In the genomic region with DNA sequence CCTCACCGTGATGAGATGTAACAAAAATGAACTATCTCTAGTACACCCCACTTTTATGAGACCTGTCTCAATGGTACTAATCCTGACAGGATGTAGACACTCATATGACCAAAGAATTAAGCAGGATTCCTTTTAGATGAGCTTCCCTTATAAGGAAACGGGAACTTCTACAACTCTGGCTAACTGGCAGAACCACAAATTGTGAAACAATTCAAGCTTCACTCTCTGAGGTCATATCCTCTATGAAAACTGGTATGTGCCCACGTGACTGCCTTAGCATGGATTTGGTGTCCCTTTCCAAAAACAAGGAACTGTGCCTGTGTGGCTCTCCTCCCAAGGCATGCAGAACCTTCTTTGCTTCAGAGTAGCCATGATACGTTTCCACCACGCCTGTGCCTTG, we compare ENCODE assay signal across 10 cellular contexts. TPM values are rescaled to one million over a fixed set of nuclear protein-coding genes. Genes with fewer than 3 reads are reported as not detected.
DNase-seq lines count a peak whose midpoint lies in the region; ATAC-seq, FAIRE-seq and TF ChIP-seq lines count a peak whose summit lies in the region.
"Had no signal": no experiment of that assay in that cellular context is flagged by ENCODE, and none has a peak within 500 bp of the region (broad histone marks: within the 10 kb centered on the region; RNA-seq: fewer than 3 reads in every experiment).

No MANE protein-coding gene starts in this region.

- H3K27me3 ChIP-seq in K562 (ENCODE audit: control insufficient read depth in 2 of 2, insufficient read depth in 2 of 2, low read length in 2 of 2) (no peaks in the 10 kb centered on the region), upper lobe of right lung (no peaks in the 10 kb centered on the region)

- peaks cover 85% of the 10 kb centered on the region for H3K36me3 Mint-ChIP-seq in activated T-cell treated with anti-CD3 and anti-CD28 coated beads, Interleukin-2, amount 50 U/mL, for 24 hours (ENCODE audit: low read depth)
- peaks cover 60% of the 10 kb centered on the region for H3K36me3 Mint-ChIP-seq in activated T-cell treated with anti-CD3 and anti-CD28 coated beads, Interleukin-2, amount 50 U/mL, for 4 hours (ENCODE audit: insufficient read depth)

- no peak overlapping the region for H2AFZ ChIP-seq in K562 (ENCODE audit: low read depth, low read length)

- BruUV-seq in K562 (replicated peaks; lab: Mats Ljungman, UMichigan) = no TSS peak

- H3K27ac ChIP-seq in K562 (ENCODE audit: extremely low read depth, low read depth, low read length) = no peak overlapping the region
- H3K27ac ChIP-seq in upper lobe of right lung = peak overlapping the region; percentile 8

- H3K4me1 Mint-ChIP-seq in activated T-cell treated with anti-CD3 and anti-CD28 coated beads, Interleukin-2, amount 50 U/mL, for 24 hours (ENCODE audit: low read depth) = peaks cover 5% of the 10 kb centered on the region
- peaks cover 2% of the 10 kb centered on the region for H3K4me1 Mint-ChIP-seq in activated T-cell treated with anti-CD3 and anti-CD28 coated beads, Interleukin-2, amount 50 U/mL, for 4 hours (ENCODE audit: low read depth)

- POLR2A ChIA-PET in K562 (lab: Yijun Ruan, JAX) = interaction anchor here (0.5 to 3.0 kb wide), 14 partner anchors 10 to 570 kb away, joined by 3 to 60 read pairs (median 5); partner anchors contain the start of gene PPIL1

- no peak for TF ChIP-seq POLR2A in K562 (conservative IDR thresholded peaks at IDR 0.05)

- no peak for ATAC-seq in activated T-cell treated with anti-CD3 and anti-CD28 coated beads, Interleukin-2, amount 50 U/mL, for 4 hours
- ATAC-seq in K562 = no peak
- peak; percentile 68 for ATAC-seq in upper lobe of right lung

- H3K9me3 ChIP-seq in K562 (replicated peaks; ENCODE audit: control insufficient read depth, insufficient read depth, low read depth, low read length) (no peaks in the 10 kb centered on the region), upper lobe of right lung (no peaks in the 10 kb centered on the region)

- H3K4me1 ChIP-seq in K562 (replicated peaks in 1 of 2; ENCODE audit: control insufficient read depth in 2 of 2, insufficient read depth in 2 of 2, low read length in 2 of 2) (peaks cover 11 to 22% of the 10 kb centered on the region in 2 experiments), upper lobe of right lung (peaks cover 21% of the 10 kb centered on the region)

- no peak overlapping the region for H3K4me3 Mint-ChIP-seq in activated T-cell treated with anti-CD3 and anti-CD28 coated beads, Interleukin-2, amount 50 U/mL, for 24 hours
- no peak overlapping the region for H3K4me3 Mint-ChIP-seq in activated T-cell treated with anti-CD3 and anti-CD28 coated beads, Interleukin-2, amount 50 U/mL, for 4 hours
- H3K4me3 Mint-ChIP-seq: brain; CD4-positive, CD25-positive, alpha-beta regulatory T cell had no signal

- H3K36me3 ChIP-seq in K562 (ENCODE audit: control insufficient read depth, insufficient read depth, low read length) (peaks cover 67% of the 10 kb centered on the region), upper lobe of right lung (peaks cover 17% of the 10 kb centered on the region)

- H3K9me3 Mint-ChIP-seq in activated T-cell treated with anti-CD3 and anti-CD28 coated beads, Interleukin-2, amount 50 U/mL, for 24 hours = no peaks in the 10 kb centered on the region
- peaks cover 10% of the 10 kb centered on the region for H3K9me3 Mint-ChIP-seq in activated T-cell treated with anti-CD3 and anti-CD28 coated beads, Interleukin-2, amount 50 U/mL, for 4 hours
- H3K9me3 Mint-ChIP-seq: brain had no signal

- TF ChIP-seq EP300 in K562 (IDR thresholded peaks at IDR 0.05; ENCODE audit: low read length) = no peak

- peaks cover 17% of the 10 kb centered on the region for H3K79me2 ChIP-seq in K562 (ENCODE audit: control insufficient read depth, insufficient read depth, low read length)

- CTCF ChIA-PET in K562 (lab: Yijun Ruan, JAX; ENCODE audit: low intra/inter-chr PET ratio) = interaction anchor here (0.5 to 1.4 kb wide), 4 partner anchors 43 to 88 kb away, joined by 3 to 8 read pairs (median 6); no protein-coding TSS in a partner anchor

- TF ChIP-seq RAD21 in K562 (CRISPR knock-in tag; conservative IDR thresholded peaks at IDR 0.05 in 1 of 2, IDR thresholded peaks at IDR 0.05 in 1 of 2) = no peak

- H3K4me2 ChIP-seq in K562 (ENCODE audit: insufficient read depth, low read length) = no peak overlapping the region

- TF ChIP-seq CTCF in K562 (IDR thresholded peaks at IDR 0.05 in 2 of 3, conservative IDR thresholded peaks at IDR 0.05 in 1 of 3; ENCODE audit: insufficient read depth in 2 of 3, low read depth in 1 of 3, low read length in 3 of 3) (no peak), upper lobe of right lung (IDR thresholded peaks at IDR 0.05) (no peak)

- in situ Hi-C loops in K562 (cut with MboI) = loop anchor here (5.0 kb wide), 1 partner anchor 86 kb away; no protein-coding TSS in a partner anchor

- intact Hi-C loops in K562 (cut with micrococcal nuclease) (no loop called here), upper lobe of right lung (cut with DNase I) (no loop called here)

- H3K9ac ChIP-seq in K562 (ENCODE audit: insufficient read depth in 1 of 2, low read depth in 2 of 2, low read length in 2 of 2) = no peak overlapping the region

- H4K20me1 ChIP-seq in K562 (replicated peaks; ENCODE audit: control insufficient read depth, insufficient read depth, low read length) = no peaks in the 10 kb centered on the region

- peaks cover 3% of the 10 kb centered on the region for H3K9me1 ChIP-seq in K562 (ENCODE audit: control insufficient read depth, insufficient read depth, low read length)

- no peaks in the 10 kb centered on the region for H3K27me3 Mint-ChIP-seq in activated T-cell treated with anti-CD3 and anti-CD28 coated beads, Interleukin-2, amount 50 U/mL, for 24 hours
- H3K27me3 Mint-ChIP-seq in activated T-cell treated with anti-CD3 and anti-CD28 coated beads, Interleukin-2, amount 50 U/mL, for 4 hours (ENCODE audit: low read depth) = peaks cover 1% of the 10 kb centered on the region
- H3K27me3 Mint-ChIP-seq: brain; CD4-positive, CD25-positive, alpha-beta regulatory T cell had no signal

- no peak overlapping the region for H3K4me3 ChIP-seq in K562
- H3K4me3 ChIP-seq in upper lobe of right lung = no peak overlapping the region

- peak overlapping the region; percentile 17 for H3K27ac Mint-ChIP-seq in activated T-cell treated with anti-CD3 and anti-CD28 coated beads, Interleukin-2, amount 50 U/mL, for 24 hours

- 64% methylated on average over 5 of the region's 5 CpGs for WGBS in K562 (ENCODE audit: insufficient coverage, low coverage, missing lambda C conversion rate)

- DNase-seq in activated T-cell treated with anti-CD3 and anti-CD28 coated beads, Interleukin-2, amount 50 U/mL, for 24 hours = no peak
- DNase-seq in activated T-cell treated with anti-CD3 and anti-CD28 coated beads, Interleukin-2, amount 50 U/mL, for 4 hours = no peak
- DNase-seq in K562 (ENCODE audit: extremely low read depth in 1 of 4, low spot score in 3 of 4) (no peak), kidney tubule cell (ENCODE audit: low spot score) (peak; percentile 81), upper lobe of right lung (no peak), NCI-H1092 (lab: John Stamatoyannopoulos, UW) (no peak), NCI-H510A treated with DMSO at 0.1 percent for 48 hours (lab: John Stamatoyannopoulos, UW) (no peak)
- DNase-seq in stimulated activated CD4-positive, alpha-beta T cell treated with anti-CD3 and anti-CD28 coated beads, Interleukin-2, amount 100 ng/mL, for 48 hours = no peak
- DNase-seq: CD4-positive, CD25-positive, alpha-beta regulatory T cell had no signal

- FAIRE-seq in K562 (lab: Jason Lieb, UNC) = no peak

RNA-seq across cellular contexts. Expression of gene CPNE5, which starts 14.1 kb away (rescaled TPM):
- total RNA-seq in activated T-cell treated with anti-CD3 and anti-CD28 coated beads, Interleukin-2, amount 50 U/mL, for 4 hours = under 1 TPM; 0.26 to 0.52 (median 0.28) TPM
- 1.5 and 2.5 TPM in 2 replicates for total RNA-seq in K562 (2011; cell fraction: chromatin; rRNA removed; ENCODE audit: low replicate concordance)
- total RNA-seq in K562 (2011; cell fraction: nucleolus; rRNA removed) = 0.66 and 1.5 TPM in 2 replicates
- total RNA-seq in K562 (2011; cell fraction: nucleoplasm; rRNA removed) = 1.2 and 1.6 TPM in 2 replicates
- total RNA-seq in K562 (2014; rRNA removed) (0.18 TPM in 1 of 2 replicates, not detected in the other), K562 (2014; rRNA removed; fragmentation: Illumina TruSeq; extraction: Trizol) (not detected in 2 replicates), K562 (2015; rRNA removed; fragmentation: Illumina TruSeq; extraction: Trizol) (0.14 TPM in 1 of 2 replicates, not detected in the other), K562 (2021) (0.47 and 0.49 TPM in 2 replicates), upper lobe of right lung (2.3 TPM)
- polyA plus RNA-seq in K562 (2011; rRNA removed) (0.46 and 0.61 TPM in 2 replicates), K562 (2014; fragmentation: Illumina TruSeq; extraction: Trizol) (0.43 TPM in 1 of 2 replicates, not detected in the other), K562 (2014; fragmentation: Nextera tagmentation; extraction: Ambion mirVana) (1 to 10 TPM in 1 of 2 experiments, under 1 TPM in 1; 0.21 to 1.0 TPM), K562 (2014; rRNA removed) (0.69 TPM in 1 of 2 replicates, not detected in the other)
- 0.19 and 0.31 TPM in 2 replicates for polyA plus RNA-seq in K562 (2011; cell fraction: cytosol; rRNA removed)
- 1.2 and 1.9 TPM in 2 replicates for polyA plus RNA-seq in K562 (2011; cell fraction: nucleus; rRNA removed)
- polyA plus RNA-seq in K562 (2012) = 0.33 and 1.8 TPM in 2 replicates
- polyA minus RNA-seq in K562 (2011; rRNA and poly(A)+ RNA removed) = 0.67 TPM in 1 of 2 replicates, not detected in the other
- not detected in 2 replicates for polyA minus RNA-seq in K562 (2011; cell fraction: cytosol; rRNA and poly(A)+ RNA removed)
- polyA minus RNA-seq in K562 (2011; cell fraction: nucleus; rRNA and poly(A)+ RNA removed) = 0.78 and 0.81 TPM in 2 replicates

RNA-seq across cellular contexts. Expression of gene PPIL1, which starts 21.3 kb away (rescaled TPM):
- total RNA-seq in activated T-cell treated with anti-CD3 and anti-CD28 coated beads, Interleukin-2, amount 50 U/mL, for 4 hours = 10 to 100 TPM; 79.9 to 82.7 (median 81.5) TPM
- total RNA-seq in K562 (2011; cell fraction: chromatin; rRNA removed; ENCODE audit: low replicate concordance) = 16.9 and 22.0 TPM in 2 replicates
- 16.6 and 19.2 TPM in 2 replicates for total RNA-seq in K562 (2011; cell fraction: nucleolus; rRNA removed)
- total RNA-seq in K562 (2011; cell fraction: nucleoplasm; rRNA removed) = 25.1 and 30.4 TPM in 2 replicates
- total RNA-seq in K562 (2014; rRNA removed) = 65.8 and 86.0 TPM in 2 replicates
- 130 and 132 TPM in 2 replicates for total RNA-seq in K562 (2014; rRNA removed; fragmentation: Illumina TruSeq; extraction: Trizol)
- 107 and 119 TPM in 2 replicates for total RNA-seq in K562 (2015; rRNA removed; fragmentation: Illumina TruSeq; extraction: Trizol)
- total RNA-seq in K562 (2021) = 86.9 and 90.1 TPM in 2 replicates
- 113 and 137 TPM in 2 replicates for polyA plus RNA-seq in K562 (2011; rRNA removed)
- 95.1 and 112 TPM in 2 replicates for polyA plus RNA-seq in K562 (2011; cell fraction: cytosol; rRNA removed)
- 24.2 and 38.0 TPM in 2 replicates for polyA plus RNA-seq in K562 (2011; cell fraction: nucleus; rRNA removed)
- 81.7 and 93.9 TPM in 2 replicates for polyA plus RNA-seq in K562 (2012)
- 116 and 156 TPM in 2 replicates for polyA plus RNA-seq in K562 (2014; fragmentation: Illumina TruSeq; extraction: Trizol)
- polyA plus RNA-seq in K562 (2014; fragmentation: Nextera tagmentation; extraction: Ambion mirVana) = 100 to 1,000 TPM; 195 to 205 TPM
- polyA plus RNA-seq in K562 (2014; rRNA removed) = 87.9 and 108 TPM in 2 replicates
- 105 and 126 TPM in 2 replicates for polyA minus RNA-seq in K562 (2011; rRNA and poly(A)+ RNA removed)
- polyA minus RNA-seq in K562 (2011; cell fraction: cytosol; rRNA and poly(A)+ RNA removed) = 34.9 and 49.9 TPM in 2 replicates
- polyA minus RNA-seq in K562 (2011; cell fraction: nucleus; rRNA and poly(A)+ RNA removed) = 11.2 and 16.2 TPM in 2 replicates
- 15.7 TPM for total RNA-seq in upper lobe of right lung

RNA-seq across cellular contexts. Expression of gene C6orf89, which starts 32.4 kb away (rescaled TPM):
- 10 to 100 TPM; 27.2 to 27.7 (median 27.4) TPM for total RNA-seq in activated T-cell treated with anti-CD3 and anti-CD28 coated beads, Interleukin-2, amount 50 U/mL, for 4 hours
- total RNA-seq in K562 (2011; cell fraction: chromatin; rRNA removed; ENCODE audit: low replicate concordance) = 94.9 and 122 TPM in 2 replicates
- 56.4 and 60.3 TPM in 2 replicates for total RNA-seq in K562 (2011; cell fraction: nucleolus; rRNA removed)
- 122 and 177 TPM in 2 replicates for total RNA-seq in K562 (2011; cell fraction: nucleoplasm; rRNA removed)
- 47.2 and 63.5 TPM in 2 replicates for total RNA-seq in K562 (2014; rRNA removed)
- total RNA-seq in K562 (2014; rRNA removed; fragmentation: Illumina TruSeq; extraction: Trizol) = 81.6 and 89.0 TPM in 2 replicates
- total RNA-seq in K562 (2015; rRNA removed; fragmentation: Illumina TruSeq; extraction: Trizol) = 56.9 and 58.5 TPM in 2 replicates
- 74.8 and 80.1 TPM in 2 replicates for total RNA-seq in K562 (2021)
- 92.9 and 95.9 TPM in 2 replicates for polyA plus RNA-seq in K562 (2011; rRNA removed)
- polyA plus RNA-seq in K562 (2011; cell fraction: cytosol; rRNA removed) = 47.9 and 60.0 TPM in 2 replicates
- polyA plus RNA-seq in K562 (2011; cell fraction: nucleus; rRNA removed) = 59.9 and 67.0 TPM in 2 replicates
- 71.0 and 74.5 TPM in 2 replicates for polyA plus RNA-seq in K562 (2012)
- polyA plus RNA-seq in K562 (2014; fragmentation: Illumina TruSeq; extraction: Trizol) = 96.1 and 111 TPM in 2 replicates
- polyA plus RNA-seq in K562 (2014; fragmentation: Nextera tagmentation; extraction: Ambion mirVana) = 10 to 100 TPM; 35.2 to 41.9 TPM
- polyA plus RNA-seq in K562 (2014; rRNA removed) = 46.7 and 67.6 TPM in 2 replicates
- 51.7 and 54.4 TPM in 2 replicates for polyA minus RNA-seq in K562 (2011; rRNA and poly(A)+ RNA removed)
- polyA minus RNA-seq in K562 (2011; cell fraction: cytosol; rRNA and poly(A)+ RNA removed) = 23.9 and 29.3 TPM in 2 replicates
- 9.6 and 22.3 TPM in 2 replicates for polyA minus RNA-seq in K562 (2011; cell fraction: nucleus; rRNA and poly(A)+ RNA removed)
- total RNA-seq in upper lobe of right lung = 57.9 TPM
